12 cellular contexts compared by ENCODE assay signal in the genomic region with DNA sequence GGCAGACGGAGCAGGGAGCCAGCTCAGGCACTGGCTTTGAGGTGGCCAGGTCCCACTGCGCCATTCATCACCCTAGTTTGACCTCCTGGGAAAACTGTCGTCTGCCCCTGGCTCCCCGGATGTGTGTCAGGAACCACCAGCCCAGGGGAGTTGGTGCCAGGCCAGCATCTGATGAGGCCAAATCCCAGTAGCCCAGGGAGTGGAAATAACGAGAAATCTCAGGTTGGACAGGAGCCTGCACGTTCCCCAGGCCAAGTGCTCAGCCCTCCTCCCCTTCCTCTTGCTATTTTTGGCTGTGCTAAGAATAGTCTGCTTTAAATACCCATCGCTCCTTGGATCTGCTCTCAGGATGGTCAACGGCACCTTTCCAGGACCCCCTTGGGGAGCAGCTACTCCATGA.
DNase-seq lines count a peak whose midpoint lies in the region; ATAC-seq and TF ChIP-seq lines count a peak whose summit lies in the region.
"Had no signal": no experiment of that assay in that cellular context is flagged by ENCODE, and none has a peak within 500 bp of the region (broad histone marks: within the 10 kb centered on the region; RNA-seq: fewer than 3 reads in every experiment).

No MANE protein-coding gene starts in this region.

- H3K27me3 ChIP-seq in brain microvascular endothelial cell (replicated peaks): no peaks in the 10 kb centered on the region
- H3K27me3 ChIP-seq in right cardiac atrium (ENCODE audit: control insufficient read depth, insufficient read depth): no peaks in the 10 kb centered on the region

- peaks cover 53% of the 10 kb centered on the region for H3K36me3 Mint-ChIP-seq in stimulated activated effector memory CD8-positive, alpha-beta T cell treated with anti-CD3 and anti-CD28 coated beads, Interleukin-12 subunit alpha, Interleukin-12 subunit beta, amount 100 ng/mL, for 72 hours
- no peaks in the 10 kb centered on the region for H3K36me3 Mint-ChIP-seq in nephron progenitor cell (ENCODE audit: low read depth)

- TF ChIP-seq CTCF in brain microvascular endothelial cell (IDR thresholded peaks at IDR 0.05; ENCODE audit: low read depth, low read length, missing control alignments) (no peak), nephron progenitor cell (IDR thresholded peaks at IDR 0.05) (no peak)

- no peak overlapping the region for H3K4me3 Mint-ChIP-seq in stimulated activated effector memory CD8-positive, alpha-beta T cell treated with anti-CD3 and anti-CD28 coated beads, Interleukin-12 subunit alpha, Interleukin-12 subunit beta, amount 100 ng/mL, for 72 hours
- no peak overlapping the region for H3K4me3 Mint-ChIP-seq in nephron progenitor cell

- H3K27ac Mint-ChIP-seq in stimulated activated effector memory CD8-positive, alpha-beta T cell treated with anti-CD3 and anti-CD28 coated beads, Interleukin-12 subunit alpha, Interleukin-12 subunit beta, amount 100 ng/mL, for 72 hours: peak overlapping the region; percentile 80
- H3K27ac Mint-ChIP-seq in nephron progenitor cell: no peak overlapping the region

- H3K36me3 ChIP-seq in brain microvascular endothelial cell (replicated peaks): peaks cover 15% of the 10 kb centered on the region

- DNase-seq in G401 (ENCODE audit: low spot score) (peak; percentile 74), brain microvascular endothelial cell (peak; percentile 20), right cardiac atrium (peak; percentile 74 to 86 (median 81)), epidermal melanocyte (ENCODE audit: insufficient read length, low spot score) (no peak), nephron progenitor cell (no peak)
- no peak for DNase-seq in stimulated activated effector memory CD8-positive, alpha-beta T cell treated with anti-CD3 and anti-CD28 coated beads, Interleukin-12 subunit alpha, Interleukin-12 subunit beta, amount 100 ng/mL, for 72 hours (ENCODE audit: low spot score in 2 of 2)
- DNase-seq: activated effector memory CD4-positive, alpha-beta T cell treated with Interleukin-2 at 50 U/mL for 16 hours; NCI-H1930; stimulated activated naive CD4-positive, alpha-beta T cell; WERI-Rb-1 had no signal

- peak; percentile 60 to 71 for ATAC-seq in right cardiac atrium
- ATAC-seq in stimulated activated effector memory CD8-positive, alpha-beta T cell treated with anti-CD3 and anti-CD28 coated beads, Interleukin-12 subunit alpha, Interleukin-12 subunit beta, amount 100 ng/mL, for 72 hours: no peak
- ATAC-seq in HG03095 (IDR thresholded peaks at IDR 0.05; ENCODE audit: unreplicated experiment): no peak
- ATAC-seq in activated CD4-positive, CD25-positive, alpha-beta regulatory T cell treated with anti-CD3 and anti-CD28 coated beads, Interleukin-2, amount 50 U/mL, for 24 hours: no peak

- H3K27me3 Mint-ChIP-seq in nephron progenitor cell (ENCODE audit: low read depth, poor library complexity): no peaks in the 10 kb centered on the region

- H3K4me3 ChIP-seq in brain microvascular endothelial cell (ENCODE audit: low read depth, low read length) (no peak overlapping the region), right cardiac atrium (ENCODE audit: low read length) (no peak overlapping the region)

- H3K27ac ChIP-seq in brain microvascular endothelial cell (no peak overlapping the region), right cardiac atrium (ENCODE audit: low read length) (peak overlapping the region; percentile 71)
- H3K27ac ChIP-seq: WERI-Rb-1 had no signal

- H3K9me3 ChIP-seq in right cardiac atrium (ENCODE audit: control insufficient read depth, low read length): no peaks in the 10 kb centered on the region

- no peaks in the 10 kb centered on the region for H3K9me3 Mint-ChIP-seq in stimulated activated effector memory CD8-positive, alpha-beta T cell treated with anti-CD3 and anti-CD28 coated beads, Interleukin-12 subunit alpha, Interleukin-12 subunit beta, amount 100 ng/mL, for 72 hours
- no peaks in the 10 kb centered on the region for H3K9me3 Mint-ChIP-seq in nephron progenitor cell

- in situ Hi-C loops in G401 (cut with HindIII; ENCODE audit: low sequenced_read_pairs): no loop called here
- in situ Hi-C loops in brain microvascular endothelial cell (cut with HindIII; ENCODE audit: low pct_ligation_motif_present, low sequenced_read_pairs): no loop called here

- peaks cover 43% of the 10 kb centered on the region for H3K4me1 Mint-ChIP-seq in stimulated activated effector memory CD8-positive, alpha-beta T cell treated with anti-CD3 and anti-CD28 coated beads, Interleukin-12 subunit alpha, Interleukin-12 subunit beta, amount 100 ng/mL, for 72 hours
- peaks cover 4% of the 10 kb centered on the region for H3K4me1 Mint-ChIP-seq in nephron progenitor cell

- WGBS in right cardiac atrium: 16% methylated on average over 8 of the region's 8 CpGs

- intact Hi-C loops in right cardiac atrium (cut with DNase I): loop anchor here in 1 of 4 donors (10.0 kb wide), 1 partner anchor 50 kb away; no protein-coding TSS in a partner anchor

- peaks cover 42% of the 10 kb centered on the region for H3K4me1 ChIP-seq in right cardiac atrium (ENCODE audit: control insufficient read depth, insufficient read depth, low read length)

Comparison
In these comparisons a context has a peak if more than half of its experiments do, and no peak if none do; other contexts are left out.
1. DNase-seq: peak in G401 (single experiment), brain microvascular endothelial cell (single experiment) and right cardiac atrium (3 of 3); none in stimulated activated effector memory CD8-positive, alpha-beta T cell treated with anti-CD3 and anti-CD28 coated beads, Interleukin-12 subunit alpha, Interleukin-12 subunit beta, amount 100 ng/mL, for 72 hours (0 of 2), epidermal melanocyte (single experiment) and nephron progenitor cell (single experiment).
2. ATAC-seq: peak in right cardiac atrium (2 of 2); none in stimulated activated effector memory CD8-positive, alpha-beta T cell treated with anti-CD3 and anti-CD28 coated beads, Interleukin-12 subunit alpha, Interleukin-12 subunit beta, amount 100 ng/mL, for 72 hours (single experiment), HG03095 (single experiment) and activated CD4-positive, CD25-positive, alpha-beta regulatory T cell treated with anti-CD3 and anti-CD28 coated beads, Interleukin-2, amount 50 U/mL, for 24 hours (0 of 2).